In the genomic region with DNA sequence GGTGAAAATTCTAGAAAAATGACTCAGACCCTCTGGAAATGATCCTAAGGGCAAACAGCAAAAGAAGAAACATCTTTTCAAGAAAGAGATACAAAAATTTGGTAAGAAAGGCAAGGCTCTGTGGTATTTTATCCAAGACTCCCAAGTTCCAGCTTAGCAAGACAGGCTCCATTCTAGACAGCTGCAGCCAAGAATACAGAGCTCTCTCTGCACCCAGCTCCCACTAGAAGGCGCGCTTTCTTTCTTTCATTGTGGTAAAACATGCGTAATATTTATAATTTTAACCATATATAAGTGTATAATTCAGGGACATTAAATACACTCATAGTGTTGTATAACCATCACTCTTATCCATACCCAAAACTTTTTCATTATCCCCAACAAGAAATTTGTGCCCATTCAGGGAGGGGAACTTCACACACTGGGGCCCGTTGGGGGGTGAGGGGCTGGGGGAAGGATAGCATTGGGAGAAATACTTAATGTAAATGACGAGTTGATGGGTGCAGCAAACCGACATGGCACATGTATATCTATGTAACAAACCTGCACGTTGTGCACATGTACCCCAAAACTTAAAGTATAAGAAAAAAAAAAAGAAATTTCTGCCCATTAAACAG, we compare ENCODE assay signal across 1 cellular context.
TF ChIP-seq lines count a peak whose summit lies in the region.

No MANE protein-coding gene starts in this region.

TF ChIP-seq in GM23338, 12 proteins besides CTCF, POLR2A, EP300 and RAD21 (continued from another document):
- TF ChIP-seq, protein P1, sequence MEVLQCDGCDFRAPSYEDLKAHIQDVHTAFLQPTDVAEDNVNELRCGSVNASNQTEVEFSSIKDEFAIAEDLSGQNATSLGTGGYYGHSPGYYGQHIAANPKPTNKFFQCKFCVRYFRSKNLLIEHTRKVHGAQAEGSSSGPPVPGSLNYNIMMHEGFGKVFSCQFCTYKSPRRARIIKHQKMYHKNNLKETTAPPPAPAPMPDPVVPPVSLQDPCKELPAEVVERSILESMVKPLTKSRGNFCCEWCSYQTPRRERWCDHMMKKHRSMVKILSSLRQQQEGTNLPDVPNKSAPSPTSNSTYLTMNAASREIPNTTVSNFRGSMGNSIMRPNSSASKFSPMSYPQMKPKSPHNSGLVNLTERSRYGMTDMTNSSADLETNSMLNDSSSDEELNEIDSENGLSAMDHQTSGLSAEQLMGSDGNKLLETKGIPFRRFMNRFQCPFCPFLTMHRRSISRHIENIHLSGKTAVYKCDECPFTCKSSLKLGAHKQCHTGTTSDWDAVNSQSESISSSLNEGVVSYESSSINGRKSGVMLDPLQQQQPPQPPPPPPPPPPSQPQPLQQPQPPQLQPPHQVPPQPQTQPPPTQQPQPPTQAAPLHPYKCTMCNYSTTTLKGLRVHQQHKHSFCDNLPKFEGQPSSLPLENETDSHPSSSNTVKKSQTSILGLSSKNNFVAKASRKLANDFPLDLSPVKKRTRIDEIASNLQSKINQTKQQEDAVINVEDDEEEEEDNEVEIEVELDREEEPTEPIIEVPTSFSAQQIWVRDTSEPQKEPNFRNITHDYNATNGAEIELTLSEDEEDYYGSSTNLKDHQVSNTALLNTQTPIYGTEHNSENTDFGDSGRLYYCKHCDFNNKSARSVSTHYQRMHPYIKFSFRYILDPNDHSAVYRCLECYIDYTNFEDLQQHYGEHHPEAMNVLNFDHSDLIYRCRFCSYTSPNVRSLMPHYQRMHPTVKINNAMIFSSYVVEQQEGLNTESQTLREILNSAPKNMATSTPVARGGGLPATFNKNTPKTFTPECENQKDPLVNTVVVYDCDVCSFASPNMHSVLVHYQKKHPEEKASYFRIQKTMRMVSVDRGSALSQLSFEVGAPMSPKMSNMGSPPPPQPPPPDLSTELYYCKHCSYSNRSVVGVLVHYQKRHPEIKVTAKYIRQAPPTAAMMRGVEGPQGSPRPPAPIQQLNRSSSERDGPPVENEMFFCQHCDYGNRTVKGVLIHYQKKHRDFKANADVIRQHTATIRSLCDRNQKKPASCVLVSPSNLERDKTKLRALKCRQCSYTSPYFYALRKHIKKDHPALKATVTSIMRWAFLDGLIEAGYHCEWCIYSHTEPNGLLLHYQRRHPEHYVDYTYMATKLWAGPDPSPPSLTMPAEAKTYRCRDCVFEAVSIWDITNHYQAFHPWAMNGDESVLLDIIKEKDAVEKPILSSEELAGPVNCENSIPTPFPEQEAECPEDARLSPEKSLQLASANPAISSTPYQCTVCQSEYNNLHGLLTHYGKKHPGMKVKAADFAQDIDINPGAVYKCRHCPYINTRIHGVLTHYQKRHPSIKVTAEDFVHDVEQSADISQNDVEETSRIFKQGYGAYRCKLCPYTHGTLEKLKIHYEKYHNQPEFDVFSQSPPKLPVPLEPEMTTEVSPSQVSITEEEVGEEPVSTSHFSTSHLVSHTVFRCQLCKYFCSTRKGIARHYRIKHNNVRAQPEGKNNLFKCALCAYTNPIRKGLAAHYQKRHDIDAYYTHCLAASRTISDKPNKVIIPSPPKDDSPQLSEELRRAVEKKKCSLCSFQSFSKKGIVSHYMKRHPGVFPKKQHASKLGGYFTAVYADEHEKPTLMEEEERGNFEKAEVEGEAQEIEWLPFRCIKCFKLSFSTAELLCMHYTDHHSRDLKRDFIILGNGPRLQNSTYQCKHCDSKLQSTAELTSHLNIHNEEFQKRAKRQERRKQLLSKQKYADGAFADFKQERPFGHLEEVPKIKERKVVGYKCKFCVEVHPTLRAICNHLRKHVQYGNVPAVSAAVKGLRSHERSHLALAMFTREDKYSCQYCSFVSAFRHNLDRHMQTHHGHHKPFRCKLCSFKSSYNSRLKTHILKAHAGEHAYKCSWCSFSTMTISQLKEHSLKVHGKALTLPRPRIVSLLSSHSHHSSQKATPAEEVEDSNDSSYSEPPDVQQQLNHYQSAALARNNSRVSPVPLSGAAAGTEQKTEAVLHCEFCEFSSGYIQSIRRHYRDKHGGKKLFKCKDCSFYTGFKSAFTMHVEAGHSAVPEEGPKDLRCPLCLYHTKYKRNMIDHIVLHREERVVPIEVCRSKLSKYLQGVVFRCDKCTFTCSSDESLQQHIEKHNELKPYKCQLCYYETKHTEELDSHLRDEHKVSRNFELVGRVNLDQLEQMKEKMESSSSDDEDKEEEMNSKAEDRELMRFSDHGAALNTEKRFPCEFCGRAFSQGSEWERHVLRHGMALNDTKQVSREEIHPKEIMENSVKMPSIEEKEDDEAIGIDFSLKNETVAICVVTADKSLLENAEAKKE (CRISPR knock-in tag; IDR thresholded peaks at IDR 0.05): no peak
- TF ChIP-seq POLR2AphosphoS5 (IDR thresholded peaks at IDR 0.05; ENCODE audit: low read depth) (no peak), EZH2 (IDR thresholded peaks at IDR 0.05; ENCODE audit: low read depth, unreplicated experiment) (no peak), ZNF114 (CRISPR knock-in tag; IDR thresholded peaks at IDR 0.05) (no peak), STAT1 (IDR thresholded peaks at IDR 0.05; ENCODE audit: unreplicated experiment) (no peak), NANOG (IDR thresholded peaks at IDR 0.05; ENCODE audit: borderline replicate concordance) (no peak), ZNF331 (CRISPR knock-in tag; IDR thresholded peaks at IDR 0.05; ENCODE audit: low read depth) (no peak), CREB1 (CRISPR knock-in tag; IDR thresholded peaks at IDR 0.05; ENCODE audit: low read depth) (no peak), EZH2phosphoT487 (IDR thresholded peaks at IDR 0.05; ENCODE audit: unreplicated experiment) (no peak)
- TF ChIP-seq, protein P2, sequence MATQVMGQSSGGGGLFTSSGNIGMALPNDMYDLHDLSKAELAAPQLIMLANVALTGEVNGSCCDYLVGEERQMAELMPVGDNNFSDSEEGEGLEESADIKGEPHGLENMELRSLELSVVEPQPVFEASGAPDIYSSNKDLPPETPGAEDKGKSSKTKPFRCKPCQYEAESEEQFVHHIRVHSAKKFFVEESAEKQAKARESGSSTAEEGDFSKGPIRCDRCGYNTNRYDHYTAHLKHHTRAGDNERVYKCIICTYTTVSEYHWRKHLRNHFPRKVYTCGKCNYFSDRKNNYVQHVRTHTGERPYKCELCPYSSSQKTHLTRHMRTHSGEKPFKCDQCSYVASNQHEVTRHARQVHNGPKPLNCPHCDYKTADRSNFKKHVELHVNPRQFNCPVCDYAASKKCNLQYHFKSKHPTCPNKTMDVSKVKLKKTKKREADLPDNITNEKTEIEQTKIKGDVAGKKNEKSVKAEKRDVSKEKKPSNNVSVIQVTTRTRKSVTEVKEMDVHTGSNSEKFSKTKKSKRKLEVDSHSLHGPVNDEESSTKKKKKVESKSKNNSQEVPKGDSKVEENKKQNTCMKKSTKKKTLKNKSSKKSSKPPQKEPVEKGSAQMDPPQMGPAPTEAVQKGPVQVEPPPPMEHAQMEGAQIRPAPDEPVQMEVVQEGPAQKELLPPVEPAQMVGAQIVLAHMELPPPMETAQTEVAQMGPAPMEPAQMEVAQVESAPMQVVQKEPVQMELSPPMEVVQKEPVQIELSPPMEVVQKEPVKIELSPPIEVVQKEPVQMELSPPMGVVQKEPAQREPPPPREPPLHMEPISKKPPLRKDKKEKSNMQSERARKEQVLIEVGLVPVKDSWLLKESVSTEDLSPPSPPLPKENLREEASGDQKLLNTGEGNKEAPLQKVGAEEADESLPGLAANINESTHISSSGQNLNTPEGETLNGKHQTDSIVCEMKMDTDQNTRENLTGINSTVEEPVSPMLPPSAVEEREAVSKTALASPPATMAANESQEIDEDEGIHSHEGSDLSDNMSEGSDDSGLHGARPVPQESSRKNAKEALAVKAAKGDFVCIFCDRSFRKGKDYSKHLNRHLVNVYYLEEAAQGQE (IDR thresholded peaks at IDR 0.05; ENCODE audit: unreplicated experiment): no peak
- TF ChIP-seq, protein P3, sequence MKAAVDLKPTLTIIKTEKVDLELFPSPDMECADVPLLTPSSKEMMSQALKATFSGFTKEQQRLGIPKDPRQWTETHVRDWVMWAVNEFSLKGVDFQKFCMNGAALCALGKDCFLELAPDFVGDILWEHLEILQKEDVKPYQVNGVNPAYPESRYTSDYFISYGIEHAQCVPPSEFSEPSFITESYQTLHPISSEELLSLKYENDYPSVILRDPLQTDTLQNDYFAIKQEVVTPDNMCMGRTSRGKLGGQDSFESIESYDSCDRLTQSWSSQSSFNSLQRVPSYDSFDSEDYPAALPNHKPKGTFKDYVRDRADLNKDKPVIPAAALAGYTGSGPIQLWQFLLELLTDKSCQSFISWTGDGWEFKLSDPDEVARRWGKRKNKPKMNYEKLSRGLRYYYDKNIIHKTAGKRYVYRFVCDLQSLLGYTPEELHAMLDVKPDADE (IDR thresholded peaks at IDR 0.05): no peak
